In genomic region chr11:71252434-71252781, GRCh38 we compare ENCODE assay signal across 8 cellular contexts. TPM values are rescaled to one million over a fixed set of nuclear protein-coding genes. Genes with fewer than 3 reads are reported as not detected.
DNase-seq lines count a peak whose midpoint lies in the region; ATAC-seq and TF ChIP-seq lines count a peak whose summit lies in the region.

TSS of gene SHANK2 (minus strand) at chr11:71252577. CDS start at chr11:71147326, 105,251 bp downstream.

- DNase-seq in NCI-H1105 (lab: John Stamatoyannopoulos, UW), result peak; percentile 22
- DNase-seq in NCI-H1105 treated with DMSO at 0.1 percent for 48 hours (lab: John Stamatoyannopoulos, UW), result no peak
- no peak for DNase-seq in cardiac fibroblast (ENCODE audit: low read depth in 2 of 2)
- DNase-seq in lower lobe of right lung, result peak; percentile 62
- no peak for DNase-seq in effector memory CD8-positive, alpha-beta T cell
- no peak for DNase-seq in stimulated activated naive CD4-positive, alpha-beta T cell treated with Interleukin-2 at 50 U/mL for 16 hours (lab: John Stamatoyannopoulos, UW)

- H3K4me1 ChIP-seq in lower lobe of right lung (peaks cover 14% of the 10 kb centered on the region), thymus (ENCODE audit: control insufficient read depth, insufficient read depth, low read length) (no peaks in the 10 kb centered on the region)

- H3K9me3 ChIP-seq in lower lobe of right lung (no peaks in the 10 kb centered on the region), thymus (ENCODE audit: control insufficient read depth) (no peaks in the 10 kb centered on the region)

- H3K4me3 ChIP-seq in cardiac fibroblast (replicated peaks in 1 of 2; ENCODE audit: low read depth in 2 of 2, low read length in 2 of 2) (peak within 1 kb of the TSS; percentile 30 to 67), lower lobe of right lung (peak within 1 kb of the TSS; percentile 62), thymus (ENCODE audit: low read length) (peak within 1 kb of the TSS; percentile 6)

- no peak within 1 kb of the TSS for H3K27ac Mint-ChIP-seq in effector memory CD8-positive, alpha-beta T cell

- peak; percentile 70 to 74 for ATAC-seq in lower lobe of right lung
- ATAC-seq in effector memory CD8-positive, alpha-beta T cell (replicated peaks), result no peak
- ATAC-seq in HG02610 (IDR thresholded peaks at IDR 0.05; ENCODE audit: unreplicated experiment), result no peak

- TF ChIP-seq CTCF in cardiac fibroblast (IDR thresholded peaks at IDR 0.05; ENCODE audit: low read depth, low read length), result no peak
- TF ChIP-seq CTCF in lower lobe of right lung (IDR thresholded peaks at IDR 0.05), result no peak

- H3K4me1 Mint-ChIP-seq in effector memory CD8-positive, alpha-beta T cell (ENCODE audit: low read depth in 2 of 2), result no peaks in the 10 kb centered on the region

- H3K4me3 Mint-ChIP-seq in effector memory CD8-positive, alpha-beta T cell, result no peak within 1 kb of the TSS

- no peaks in the 10 kb centered on the region for H3K9me3 Mint-ChIP-seq in effector memory CD8-positive, alpha-beta T cell

- H3K27me3 ChIP-seq in lower lobe of right lung (ENCODE audit: low read depth), result peaks cover 54% of the 10 kb centered on the region
- peaks cover 60% of the 10 kb centered on the region for H3K27me3 ChIP-seq in thymus (ENCODE audit: control insufficient read depth, insufficient read depth)

- H3K36me3 ChIP-seq in lower lobe of right lung, result no peaks in the 10 kb centered on the region
- H3K36me3 ChIP-seq in thymus (ENCODE audit: control insufficient read depth, insufficient read depth), result no peaks in the 10 kb centered on the region

- peaks cover 49 to 72% of the 10 kb centered on the region in 2 donors for H3K27me3 Mint-ChIP-seq in effector memory CD8-positive, alpha-beta T cell

- 3% methylated on average over 55 of the region's 55 CpGs for WGBS in thymus

- intact Hi-C loops in lower lobe of right lung (cut with DNase I), result no loop called here

- peaks cover 3% of the 10 kb centered on the region for H3K36me3 Mint-ChIP-seq in effector memory CD8-positive, alpha-beta T cell (ENCODE audit: insufficient read depth)

- H3K27ac ChIP-seq in lower lobe of right lung (peak within 1 kb of the TSS; percentile 84), thymus (ENCODE audit: low read depth) (no peak within 1 kb of the TSS)

RNA-seq across cellular contexts. Expression of gene SHANK2, which starts in this region (rescaled TPM):
- 59.8 TPM for total RNA-seq in lower lobe of right lung
- polyA plus RNA-seq in thymus, result 0.09 TPM

Comparison
In these comparisons a context has a peak if more than half of its experiments do, and no peak if none do; other contexts are left out.
1. DNase-seq: peak in NCI-H1105 (single experiment) and lower lobe of right lung (single experiment); none in NCI-H1105 treated with DMSO at 0.1 percent for 48 hours (single experiment), cardiac fibroblast (0 of 2), effector memory CD8-positive, alpha-beta T cell (0 of 3) and stimulated activated naive CD4-positive, alpha-beta T cell treated with Interleukin-2 at 50 U/mL for 16 hours (single experiment).
2. H3K4me3 ChIP-seq: peak in every context shown above with its lines; median percentile 62 in lower lobe of right lung; 48 in cardiac fibroblast; 6 in thymus.
3. ATAC-seq: peak in lower lobe of right lung (2 of 2); none in effector memory CD8-positive, alpha-beta T cell (single experiment) and HG02610 (single experiment).